1 cellular context compared by ENCODE assay signal in genomic region chr20:22411568-22412450, GRCh38.
TF ChIP-seq lines count a peak whose summit lies in the region.

No MANE protein-coding gene starts in this region.

TF ChIP-seq in HepG2, 621 proteins besides CTCF, POLR2A, EP300 and RAD21 (continued from another document and continues in another):
- TF ChIP-seq, protein P1, sequence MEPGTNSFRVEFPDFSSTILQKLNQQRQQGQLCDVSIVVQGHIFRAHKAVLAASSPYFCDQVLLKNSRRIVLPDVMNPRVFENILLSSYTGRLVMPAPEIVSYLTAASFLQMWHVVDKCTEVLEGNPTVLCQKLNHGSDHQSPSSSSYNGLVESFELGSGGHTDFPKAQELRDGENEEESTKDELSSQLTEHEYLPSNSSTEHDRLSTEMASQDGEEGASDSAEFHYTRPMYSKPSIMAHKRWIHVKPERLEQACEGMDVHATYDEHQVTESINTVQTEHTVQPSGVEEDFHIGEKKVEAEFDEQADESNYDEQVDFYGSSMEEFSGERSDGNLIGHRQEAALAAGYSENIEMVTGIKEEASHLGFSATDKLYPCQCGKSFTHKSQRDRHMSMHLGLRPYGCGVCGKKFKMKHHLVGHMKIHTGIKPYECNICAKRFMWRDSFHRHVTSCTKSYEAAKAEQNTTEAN (CRISPR knock-in tag; conservative IDR thresholded peaks at IDR 0.05): no peak
- TF ChIP-seq ZNF124 (CRISPR knock-in tag; IDR thresholded peaks at IDR 0.05) (peak; percentile 23; the same call in 1 of the 2 replicates), NFKB2 (CRISPR knock-in tag; IDR thresholded peaks at IDR 0.05; ENCODE audit: borderline replicate concordance) (no peak), JDP2 (CRISPR knock-in tag; IDR thresholded peaks at IDR 0.05; ENCODE audit: borderline replicate concordance) (no peak), CHD2 (IDR thresholded peaks at IDR 0.05; ENCODE audit: low read depth, low read length) (no peak), ZNF839 (CRISPR knock-in tag; IDR thresholded peaks at IDR 0.05; ENCODE audit: borderline replicate concordance) (no peak), ZNF503 (CRISPR knock-in tag; IDR thresholded peaks at IDR 0.05) (0 out of 2 replicates have a peak, but pooled peaks have one; percentile 5), XBP1 (CRISPR knock-in tag; IDR thresholded peaks at IDR 0.05) (no peak), ZNF234 (CRISPR knock-in tag; conservative IDR thresholded peaks at IDR 0.05) (no peak; the same call in 1 of the 2 replicates), EEA1 (CRISPR knock-in tag; IDR thresholded peaks at IDR 0.05; ENCODE audit: borderline replicate concordance) (0 out of 2 replicates have a peak, but pooled peaks have one; percentile 40), ZNF883 (CRISPR knock-in tag; IDR thresholded peaks at IDR 0.05; ENCODE audit: not compliant biosample characterization) (peak; percentile 65), NR0B2 (CRISPR knock-in tag; IDR thresholded peaks at IDR 0.05) (no peak; the same call in 1 of the 2 replicates), ZBTB20 (CRISPR knock-in tag; IDR thresholded peaks at IDR 0.05; ENCODE audit: borderline replicate concordance, low read depth) (no peak), HNRNPK (IDR thresholded peaks at IDR 0.05; ENCODE audit: low read depth, low read length, poor library complexity, severe bottlenecking) (no peak), ZNF704 (CRISPR knock-in tag; IDR thresholded peaks at IDR 0.05; ENCODE audit: borderline replicate concordance) (0 out of 2 replicates have a peak, but pooled peaks have one; percentile 68), MTERF4 (CRISPR knock-in tag; IDR thresholded peaks at IDR 0.05) (peak; percentile 68; the same call in 1 of the 2 replicates), HOXA9 (CRISPR knock-in tag; IDR thresholded peaks at IDR 0.05; ENCODE audit: borderline replicate concordance) (no peak), FOXP1 (IDR thresholded peaks at IDR 0.05) (no peak), FOXP1 (CRISPR knock-in tag; IDR thresholded peaks at IDR 0.05) (peak; percentile 60), ZNF75D (CRISPR knock-in tag; IDR thresholded peaks at IDR 0.05; ENCODE audit: borderline replicate concordance) (no peak), ZNF451 (CRISPR knock-in tag; IDR thresholded peaks at IDR 0.05) (no peak), ZNF652 (CRISPR knock-in tag; IDR thresholded peaks at IDR 0.05; ENCODE audit: borderline replicate concordance, low read depth) (peak; percentile 42; the same call in 1 of the 2 replicates), ETV6 (CRISPR knock-in tag; conservative IDR thresholded peaks at IDR 0.05) (no peak; the same call in 1 of the 2 replicates), SIX4 (CRISPR knock-in tag; IDR thresholded peaks at IDR 0.05) (peak; percentile 10; the same call in 1 of the 2 replicates), NCOA2 (CRISPR knock-in tag; IDR thresholded peaks at IDR 0.05) (peak; percentile 93), CENPX (CRISPR knock-in tag; IDR thresholded peaks at IDR 0.05) (no peak), FOXK2 (IDR thresholded peaks at IDR 0.05) (no peak), GMEB2 (CRISPR knock-in tag; IDR thresholded peaks at IDR 0.05; ENCODE audit: low read depth) (no peak), ZNF335 (CRISPR knock-in tag; IDR thresholded peaks at IDR 0.05) (peak; percentile 75), CBX1 (IDR thresholded peaks at IDR 0.05; ENCODE audit: low read depth) (no peak), GATAD1 (CRISPR knock-in tag; IDR thresholded peaks at IDR 0.05) (peak; percentile 54), FOXC1 (CRISPR knock-in tag; IDR thresholded peaks at IDR 0.05; ENCODE audit: borderline replicate concordance) (no peak; the same call in 1 of the 2 replicates), RXRB (CRISPR knock-in tag; IDR thresholded peaks at IDR 0.05; ENCODE audit: borderline replicate concordance) (peak; percentile 76), TFDP1 (CRISPR knock-in tag; IDR thresholded peaks at IDR 0.05; ENCODE audit: borderline replicate concordance) (0 out of 2 replicates have a peak, but pooled peaks have one; percentile 34), ZNF235 (CRISPR knock-in tag; IDR thresholded peaks at IDR 0.05; ENCODE audit: borderline replicate concordance) (no peak), ZNF33B (CRISPR knock-in tag; IDR thresholded peaks at IDR 0.05) (no peak)
- TF ChIP-seq, protein P2, sequence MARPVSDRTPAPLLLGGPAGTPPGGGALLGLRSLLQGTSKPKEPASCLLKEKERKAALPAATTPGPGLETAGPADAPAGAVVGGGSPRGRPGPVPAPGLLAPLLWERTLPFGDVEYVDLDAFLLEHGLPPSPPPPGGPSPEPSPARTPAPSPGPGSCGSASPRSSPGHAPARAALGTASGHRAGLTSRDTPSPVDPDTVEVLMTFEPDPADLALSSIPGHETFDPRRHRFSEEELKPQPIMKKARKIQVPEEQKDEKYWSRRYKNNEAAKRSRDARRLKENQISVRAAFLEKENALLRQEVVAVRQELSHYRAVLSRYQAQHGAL (CRISPR knock-in tag; IDR thresholded peaks at IDR 0.05; ENCODE audit: not compliant biosample characterization): no peak
- TF ChIP-seq, protein P3, sequence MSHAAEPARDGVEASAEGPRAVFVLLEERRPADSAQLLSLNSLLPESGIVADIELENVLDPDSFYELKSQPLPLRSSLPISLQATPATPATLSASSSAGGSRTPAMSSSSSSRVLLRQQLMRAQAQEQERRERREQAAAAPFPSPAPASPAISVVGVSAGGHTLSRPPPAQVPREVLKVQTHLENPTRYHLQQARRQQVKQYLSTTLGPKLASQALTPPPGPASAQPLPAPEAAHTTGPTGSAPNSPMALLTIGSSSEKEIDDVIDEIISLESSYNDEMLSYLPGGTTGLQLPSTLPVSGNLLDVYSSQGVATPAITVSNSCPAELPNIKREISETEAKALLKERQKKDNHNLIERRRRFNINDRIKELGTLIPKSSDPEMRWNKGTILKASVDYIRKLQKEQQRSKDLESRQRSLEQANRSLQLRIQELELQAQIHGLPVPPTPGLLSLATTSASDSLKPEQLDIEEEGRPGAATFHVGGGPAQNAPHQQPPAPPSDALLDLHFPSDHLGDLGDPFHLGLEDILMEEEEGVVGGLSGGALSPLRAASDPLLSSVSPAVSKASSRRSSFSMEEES (CRISPR knock-in tag; IDR thresholded peaks at IDR 0.05): peak; percentile 12; the same call in 1 of the 2 replicates
- TF ChIP-seq, protein P4, sequence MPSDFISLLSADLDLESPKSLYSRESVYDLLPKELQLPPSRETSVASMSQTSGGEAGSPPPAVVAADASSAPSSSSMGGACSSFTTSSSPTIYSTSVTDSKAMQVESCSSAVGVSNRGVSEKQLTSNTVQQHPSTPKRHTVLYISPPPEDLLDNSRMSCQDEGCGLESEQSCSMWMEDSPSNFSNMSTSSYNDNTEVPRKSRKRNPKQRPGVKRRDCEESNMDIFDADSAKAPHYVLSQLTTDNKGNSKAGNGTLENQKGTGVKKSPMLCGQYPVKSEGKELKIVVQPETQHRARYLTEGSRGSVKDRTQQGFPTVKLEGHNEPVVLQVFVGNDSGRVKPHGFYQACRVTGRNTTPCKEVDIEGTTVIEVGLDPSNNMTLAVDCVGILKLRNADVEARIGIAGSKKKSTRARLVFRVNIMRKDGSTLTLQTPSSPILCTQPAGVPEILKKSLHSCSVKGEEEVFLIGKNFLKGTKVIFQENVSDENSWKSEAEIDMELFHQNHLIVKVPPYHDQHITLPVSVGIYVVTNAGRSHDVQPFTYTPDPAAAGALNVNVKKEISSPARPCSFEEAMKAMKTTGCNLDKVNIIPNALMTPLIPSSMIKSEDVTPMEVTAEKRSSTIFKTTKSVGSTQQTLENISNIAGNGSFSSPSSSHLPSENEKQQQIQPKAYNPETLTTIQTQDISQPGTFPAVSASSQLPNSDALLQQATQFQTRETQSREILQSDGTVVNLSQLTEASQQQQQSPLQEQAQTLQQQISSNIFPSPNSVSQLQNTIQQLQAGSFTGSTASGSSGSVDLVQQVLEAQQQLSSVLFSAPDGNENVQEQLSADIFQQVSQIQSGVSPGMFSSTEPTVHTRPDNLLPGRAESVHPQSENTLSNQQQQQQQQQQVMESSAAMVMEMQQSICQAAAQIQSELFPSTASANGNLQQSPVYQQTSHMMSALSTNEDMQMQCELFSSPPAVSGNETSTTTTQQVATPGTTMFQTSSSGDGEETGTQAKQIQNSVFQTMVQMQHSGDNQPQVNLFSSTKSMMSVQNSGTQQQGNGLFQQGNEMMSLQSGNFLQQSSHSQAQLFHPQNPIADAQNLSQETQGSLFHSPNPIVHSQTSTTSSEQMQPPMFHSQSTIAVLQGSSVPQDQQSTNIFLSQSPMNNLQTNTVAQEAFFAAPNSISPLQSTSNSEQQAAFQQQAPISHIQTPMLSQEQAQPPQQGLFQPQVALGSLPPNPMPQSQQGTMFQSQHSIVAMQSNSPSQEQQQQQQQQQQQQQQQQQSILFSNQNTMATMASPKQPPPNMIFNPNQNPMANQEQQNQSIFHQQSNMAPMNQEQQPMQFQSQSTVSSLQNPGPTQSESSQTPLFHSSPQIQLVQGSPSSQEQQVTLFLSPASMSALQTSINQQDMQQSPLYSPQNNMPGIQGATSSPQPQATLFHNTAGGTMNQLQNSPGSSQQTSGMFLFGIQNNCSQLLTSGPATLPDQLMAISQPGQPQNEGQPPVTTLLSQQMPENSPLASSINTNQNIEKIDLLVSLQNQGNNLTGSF (CRISPR knock-in tag; IDR thresholded peaks at IDR 0.05): no peak
